Comparison of ENCODE assay signal across 8 cellular contexts in genomic region chr1:33634806-33635205, GRCh38.
A peak's percentile ranks its signal among the peaks of the same experiment; 100 is the strongest.
DNase-seq lines count a peak whose midpoint lies in the region; ATAC-seq, FAIRE-seq and TF ChIP-seq lines count a peak whose summit lies in the region.

No MANE protein-coding gene starts in this region.

- peaks cover 6% of the 10 kb centered on the region for H3K4me1 Mint-ChIP-seq in MCF 10A (ENCODE audit: insufficient read depth, unreplicated experiment)
- H3K4me1 Mint-ChIP-seq in CD4-positive, alpha-beta memory T cell = peaks cover 4 to 12% (median 5%) of the 10 kb centered on the region in 4 donors

- H3K27ac ChIP-seq in HepG2 (ENCODE audit: extremely low read length, insufficient read depth, low read length) = no peak overlapping the region
- H3K27ac ChIP-seq in CD4-positive, alpha-beta memory T cell (ENCODE audit: low read depth, low read length) = no peak overlapping the region

- no peaks in the 10 kb centered on the region for H3K36me3 Mint-ChIP-seq in MCF 10A (ENCODE audit: insufficient read depth, unreplicated experiment)
- H3K36me3 Mint-ChIP-seq in CD4-positive, alpha-beta memory T cell = no peaks in the 10 kb centered on the region

- DNase-seq in NCI-H345 (lab: John Stamatoyannopoulos, UW) (peak; percentile 1), NCI-H345 treated with DMSO at 0.1 percent for 48 hours (lab: John Stamatoyannopoulos, UW; ENCODE audit: unreplicated experiment) (no peak), MG63 (peak; percentile 17), MCF 10A (ENCODE audit: unreplicated experiment) (peak; percentile 67), HepG2 (ENCODE audit: low spot score) (peak; percentile 14), DMS153 treated with DMSO at 0.1 percent for 48 hours (lab: John Stamatoyannopoulos, UW; ENCODE audit: unreplicated experiment) (no peak)
- DNase-seq in CD4-positive, alpha-beta memory T cell = no peak

- WGBS in HepG2 (ENCODE audit: low lambda C conversion rate) = under 1% methylated on average over 9 of the region's 9 CpGs

- TF ChIP-seq RAD21 in HepG2 (CRISPR knock-in tag; IDR thresholded peaks at IDR 0.05) = no peak

- no peaks in the 10 kb centered on the region for H3K27me3 ChIP-seq in MG63
- peaks cover 8 to 54% of the 10 kb centered on the region in 2 experiments for H3K27me3 ChIP-seq in HepG2 (ENCODE audit: control insufficient read depth in 1 of 2, insufficient read depth in 2 of 2, low read length in 2 of 2)
- peaks cover 4% of the 10 kb centered on the region for H3K27me3 ChIP-seq in CD4-positive, alpha-beta memory T cell (ENCODE audit: insufficient read depth, low read length)

- no peaks in the 10 kb centered on the region for H3K79me2 ChIP-seq in HepG2 (ENCODE audit: insufficient read depth, low read length)

- no peak overlapping the region for H3K4me3 ChIP-seq in MG63
- no peak overlapping the region for H3K4me3 ChIP-seq in HepG2 (replicated peaks in 1 of 3; ENCODE audit: insufficient read depth in 1 of 3, low read depth in 2 of 3, low read length in 3 of 3)
- H3K4me3 ChIP-seq in CD4-positive, alpha-beta memory T cell (ENCODE audit: low read length in 2 of 2) = no peak overlapping the region

- H4K20me1 ChIP-seq in HepG2 (ENCODE audit: insufficient read depth, low read length) = no peaks in the 10 kb centered on the region

- H3K27me3 Mint-ChIP-seq in MCF 10A (ENCODE audit: insufficient read depth, unreplicated experiment) = peaks cover 59% of the 10 kb centered on the region
- peaks cover 20 to 33% of the 10 kb centered on the region in 2 donors for H3K27me3 Mint-ChIP-seq in CD4-positive, alpha-beta memory T cell

- ATAC-seq in HepG2 (peak; percentile 66), GM21423 (IDR thresholded peaks at IDR 0.05; ENCODE audit: unreplicated experiment) (no peak)

- TF ChIP-seq EP300 in HepG2 (IDR thresholded peaks at IDR 0.05; ENCODE audit: low read depth in 2 of 2, low read length in 2 of 2) (no peak), HepG2 (CRISPR knock-in tag; IDR thresholded peaks at IDR 0.05; ENCODE audit: borderline replicate concordance) (no peak)

- FAIRE-seq in HepG2 (lab: Jason Lieb, UNC) = no peak

- H3K9me3 ChIP-seq in MG63 = no peaks in the 10 kb centered on the region
- no peaks in the 10 kb centered on the region for H3K9me3 ChIP-seq in HepG2 (ENCODE audit: low read length)
- H3K9me3 ChIP-seq in CD4-positive, alpha-beta memory T cell (ENCODE audit: control insufficient read depth in 1 of 2, low read length in 2 of 2) = no peaks in the 10 kb centered on the region

- peak; percentile 58 for TF ChIP-seq CTCF in MCF 10A (IDR thresholded peaks at IDR 0.05; ENCODE audit: unreplicated experiment)
- peak; percentile 63 for TF ChIP-seq CTCF in HepG2 (CRISPR knock-in tag; IDR thresholded peaks at IDR 0.05)

- intact Hi-C loops in MCF 10A (cut with micrococcal nuclease) (no loop called here), HepG2 (cut with micrococcal nuclease; ENCODE audit: unreplicated experiment) (no loop called here)
- intact Hi-C loops in CD4-positive, alpha-beta memory T cell (cut with micrococcal nuclease) = no loop called here

- BruUV-seq in MCF 10A (replicated peaks; lab: Mats Ljungman, UMichigan) (no TSS peak), HepG2 (replicated peaks; lab: Mats Ljungman, UMichigan) (no TSS peak)

- H3K36me3 ChIP-seq in MG63 = no peaks in the 10 kb centered on the region
- H3K36me3 ChIP-seq in HepG2 (replicated peaks in 1 of 2; ENCODE audit: control insufficient read depth in 1 of 2, insufficient read depth in 2 of 2, low read length in 2 of 2) = no peaks in the 10 kb centered on the region
- no peaks in the 10 kb centered on the region for H3K36me3 ChIP-seq in CD4-positive, alpha-beta memory T cell (ENCODE audit: insufficient read depth, low read length)

- CTCF ChIA-PET in MCF 10A (lab: Yijun Ruan, JAX) = interaction anchor here (0.5 to 2.8 kb wide), 12 partner anchors 10 to 1108 kb away, joined by 3 to 22 read pairs (median 4); no protein-coding TSS in a partner anchor
- CTCF ChIA-PET in HepG2 (lab: Yijun Ruan, JAX; ENCODE audit: low intra/inter-chr PET ratio, low total read pairs) = interaction anchor here (0.9 to 1.2 kb wide), 2 partner anchors 965 to 1107 kb away, joined by 3 read pairs; no protein-coding TSS in a partner anchor
- CTCF ChIA-PET in CD4-positive, alpha-beta memory T cell (lab: Charles Lee; ENCODE audit: partially characterized antibody) = interaction anchor here (0.7 to 3.6 kb wide), 3 partner anchors 24 to 1108 kb away, joined by 3 to 37 read pairs (median 14); no protein-coding TSS in a partner anchor

- no peak overlapping the region for H3K4me3 Mint-ChIP-seq in MCF 10A (ENCODE audit: unreplicated experiment)
- H3K4me3 Mint-ChIP-seq in CD4-positive, alpha-beta memory T cell = peak overlapping the region in 1 of 8 donors; percentile 50

- no peak for TF ChIP-seq POLR2A in HepG2 (IDR thresholded peaks at IDR 0.05; ENCODE audit: insufficient read depth in 1 of 2, low read depth in 2 of 2, low read length in 2 of 2)

- POLR2A ChIA-PET in MCF 10A (lab: Yijun Ruan, JAX) = no interaction called here
- POLR2A ChIA-PET in HepG2 (lab: Yijun Ruan, JAX) = no interaction called here
- POLR2A ChIA-PET in CD4-positive, alpha-beta memory T cell (lab: Charles Lee; ENCODE audit: partially characterized antibody) = no interaction called here

- in situ Hi-C loops in HepG2 (cut with HindIII; ENCODE audit: extremely low pct_ligation_motif_present, low pct_unique_long_range_greater_than_20kb) = loop anchor here (10.0 to 25.0 kb wide), 3 partner anchors 527 to 1110 kb away; partner anchors contain the start of gene CSMD2

- no peak overlapping the region for H3K27ac Mint-ChIP-seq in MCF 10A (ENCODE audit: low read depth, unreplicated experiment)
- peak overlapping the region in 1 of 7 donors; percentile 30 for H3K27ac Mint-ChIP-seq in CD4-positive, alpha-beta memory T cell

- H3K4me2 ChIP-seq in HepG2 (ENCODE audit: low read depth, low read length) = no peak overlapping the region

- H2AFZ ChIP-seq in HepG2 (ENCODE audit: low read length) = no peak overlapping the region

- H3K9me3 Mint-ChIP-seq in MCF 10A (ENCODE audit: unreplicated experiment) = no peaks in the 10 kb centered on the region
- peaks cover 0 to 2% (median 0%) of the 10 kb centered on the region in 8 donors for H3K9me3 Mint-ChIP-seq in CD4-positive, alpha-beta memory T cell

- no peaks in the 10 kb centered on the region for H3K4me1 ChIP-seq in HepG2 (ENCODE audit: insufficient read depth, low read length)
- H3K4me1 ChIP-seq in CD4-positive, alpha-beta memory T cell (ENCODE audit: insufficient read depth, low read length) = no peaks in the 10 kb centered on the region

- no peak overlapping the region for H3K9ac ChIP-seq in HepG2 (ENCODE audit: insufficient read depth, low read depth, low read length)

TF ChIP-seq in HepG2, 621 proteins besides CTCF, POLR2A, EP300 and RAD21:
- TF ChIP-seq, protein P1, sequence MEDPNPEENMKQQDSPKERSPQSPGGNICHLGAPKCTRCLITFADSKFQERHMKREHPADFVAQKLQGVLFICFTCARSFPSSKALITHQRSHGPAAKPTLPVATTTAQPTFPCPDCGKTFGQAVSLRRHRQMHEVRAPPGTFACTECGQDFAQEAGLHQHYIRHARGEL (CRISPR knock-in tag; IDR thresholded peaks at IDR 0.05) = no peak
- no peak for TF ChIP-seq STAG1 (CRISPR knock-in tag; IDR thresholded peaks at IDR 0.05)
- no peak for TF ChIP-seq ZBTB38 (CRISPR knock-in tag; IDR thresholded peaks at IDR 0.05)
- peak; percentile 99 for TF ChIP-seq TEAD3 (CRISPR knock-in tag; optimal IDR thresholded peaks at IDR 0.05; ENCODE audit: borderline replicate concordance)
- no peak for TF ChIP-seq ATF4 (CRISPR knock-in tag; IDR thresholded peaks at IDR 0.05)
- no peak for TF ChIP-seq ZNF792 (CRISPR knock-in tag; IDR thresholded peaks at IDR 0.05)
- TF ChIP-seq JUN (CRISPR knock-in tag; IDR thresholded peaks at IDR 0.05) = no peak
- TF ChIP-seq ZNF572 (CRISPR knock-in tag; IDR thresholded peaks at IDR 0.05) = no peak
- TF ChIP-seq ETV5 (CRISPR knock-in tag; IDR thresholded peaks at IDR 0.05; ENCODE audit: borderline replicate concordance) = no peak
- TF ChIP-seq XRCC5 (optimal IDR thresholded peaks at IDR 0.05; ENCODE audit: low read length) = peak; percentile 57
- no peak for TF ChIP-seq XBP1 (CRISPR knock-in tag; IDR thresholded peaks at IDR 0.05)

Comparison
In these comparisons a context has a peak if more than half of its experiments do, and no peak if none do; other contexts are left out.
1. DNase-seq: peak in NCI-H345 (single experiment), MG63 (single experiment), MCF 10A (single experiment) and HepG2 (single experiment); none in NCI-H345 treated with DMSO at 0.1 percent for 48 hours (single experiment), DMS153 treated with DMSO at 0.1 percent for 48 hours (single experiment) and CD4-positive, alpha-beta memory T cell (0 of 5).